In the genomic region with DNA sequence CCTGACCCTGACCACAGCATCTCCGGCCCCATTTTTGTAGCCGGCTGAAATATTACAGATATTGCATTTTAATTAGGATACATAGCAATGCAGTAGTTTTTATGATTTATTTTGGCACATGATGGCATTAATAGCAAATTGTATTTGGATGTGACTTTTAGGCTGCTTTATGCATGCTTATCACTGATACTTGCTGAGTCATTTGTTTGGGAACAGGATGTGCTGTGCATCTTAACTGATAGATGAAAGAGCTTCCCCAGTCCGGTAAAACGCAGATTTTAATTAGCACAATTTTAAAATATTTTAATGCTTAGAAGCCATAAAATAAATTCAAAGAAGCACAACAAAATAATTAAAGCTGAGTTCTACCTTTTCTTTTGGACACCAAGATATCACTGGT, we compare ENCODE assay signal across 1 cellular context.
A peak's percentile ranks its signal among the peaks of the same experiment; 100 is the strongest.
TF ChIP-seq lines count a peak whose summit lies in the region.

No MANE protein-coding gene starts in this region.

TF ChIP-seq in IMR-90, 13 proteins besides CTCF, POLR2A, EP300 and RAD21:
- TF ChIP-seq NFE2L2 (IDR thresholded peaks at IDR 0.05; ENCODE audit: low read depth, low read length), result peak; percentile 79
- TF ChIP-seq CHD1 (IDR thresholded peaks at IDR 0.05; ENCODE audit: low read depth, low read length), result no peak
- TF ChIP-seq MXI1 (IDR thresholded peaks at IDR 0.05; ENCODE audit: borderline replicate concordance, low read depth, low read length), result no peak
- TF ChIP-seq FOS (IDR thresholded peaks at IDR 0.05; ENCODE audit: low read depth, low read length), result no peak
- no peak for TF ChIP-seq RCOR1 (IDR thresholded peaks at IDR 0.05; ENCODE audit: insufficient replicate concordance, low read length)
- TF ChIP-seq, protein P1, sequence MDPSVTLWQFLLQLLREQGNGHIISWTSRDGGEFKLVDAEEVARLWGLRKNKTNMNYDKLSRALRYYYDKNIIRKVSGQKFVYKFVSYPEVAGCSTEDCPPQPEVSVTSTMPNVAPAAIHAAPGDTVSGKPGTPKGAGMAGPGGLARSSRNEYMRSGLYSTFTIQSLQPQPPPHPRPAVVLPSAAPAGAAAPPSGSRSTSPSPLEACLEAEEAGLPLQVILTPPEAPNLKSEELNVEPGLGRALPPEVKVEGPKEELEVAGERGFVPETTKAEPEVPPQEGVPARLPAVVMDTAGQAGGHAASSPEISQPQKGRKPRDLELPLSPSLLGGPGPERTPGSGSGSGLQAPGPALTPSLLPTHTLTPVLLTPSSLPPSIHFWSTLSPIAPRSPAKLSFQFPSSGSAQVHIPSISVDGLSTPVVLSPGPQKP (IDR thresholded peaks at IDR 0.05; ENCODE audit: borderline replicate concordance, low read depth, low read length), result no peak
- peak; percentile 38; the same call in 1 of the 2 replicates for TF ChIP-seq MAFK (IDR thresholded peaks at IDR 0.05; ENCODE audit: low read depth, low read length)
- TF ChIP-seq, protein P2, sequence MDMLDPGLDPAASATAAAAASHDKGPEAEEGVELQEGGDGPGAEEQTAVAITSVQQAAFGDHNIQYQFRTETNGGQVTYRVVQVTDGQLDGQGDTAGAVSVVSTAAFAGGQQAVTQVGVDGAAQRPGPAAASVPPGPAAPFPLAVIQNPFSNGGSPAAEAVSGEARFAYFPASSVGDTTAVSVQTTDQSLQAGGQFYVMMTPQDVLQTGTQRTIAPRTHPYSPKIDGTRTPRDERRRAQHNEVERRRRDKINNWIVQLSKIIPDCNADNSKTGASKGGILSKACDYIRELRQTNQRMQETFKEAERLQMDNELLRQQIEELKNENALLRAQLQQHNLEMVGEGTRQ (IDR thresholded peaks at IDR 0.05; ENCODE audit: low read depth, low read length), result no peak
- no peak for TF ChIP-seq BHLHE40 (IDR thresholded peaks at IDR 0.05; ENCODE audit: low read depth, low read length)
- TF ChIP-seq SMC3 (IDR thresholded peaks at IDR 0.05; ENCODE audit: low read depth, low read length), result no peak
- TF ChIP-seq RFX5 (IDR thresholded peaks at IDR 0.05; ENCODE audit: low read depth, low read length), result no peak
- no peak for TF ChIP-seq CEBPB (IDR thresholded peaks at IDR 0.05; ENCODE audit: low read depth, low read length)
